In genomic region chr10:97576487-97576886, GRCh38 we compare ENCODE assay signal across 2 cellular contexts.
TF ChIP-seq lines count a peak whose summit lies in the region.

No MANE protein-coding gene starts in this region.

TF ChIP-seq in IMR-90, 13 proteins besides CTCF, POLR2A, EP300 and RAD21:
- 0 out of 2 replicates have a peak, but pooled peaks have one; percentile 16 for TF ChIP-seq MAFK (IDR thresholded peaks at IDR 0.05; ENCODE audit: low read depth, low read length)

TF ChIP-seq in WTC11, 78 proteins besides CTCF, POLR2A, EP300 and RAD21:
- TF ChIP-seq HMGA2 (CRISPR knock-in tag; IDR thresholded peaks at IDR 0.05), result peak; percentile 35; the same call in 1 of the 2 replicates
